ENCODE assay signal across 2 cellular contexts in genomic region chr1:212913638-212914037, GRCh38. TPM values are rescaled to one million over a fixed set of nuclear protein-coding genes. Genes with fewer than 3 reads are reported as not detected.
"Had no signal": no experiment of that assay in that cellular context is flagged by ENCODE, and none has a peak within 500 bp of the region (broad histone marks: within the 10 kb centered on the region; RNA-seq: fewer than 3 reads in every experiment).

No MANE protein-coding gene starts in this region.

RNA-seq across cellular contexts. Expression of gene VASH2, which starts 36.7 kb away (rescaled TPM):
- total RNA-seq: MCF 10A had no signal
- polyA plus RNA-seq: IgD-negative memory B cell had no signal
